In the genomic region with DNA sequence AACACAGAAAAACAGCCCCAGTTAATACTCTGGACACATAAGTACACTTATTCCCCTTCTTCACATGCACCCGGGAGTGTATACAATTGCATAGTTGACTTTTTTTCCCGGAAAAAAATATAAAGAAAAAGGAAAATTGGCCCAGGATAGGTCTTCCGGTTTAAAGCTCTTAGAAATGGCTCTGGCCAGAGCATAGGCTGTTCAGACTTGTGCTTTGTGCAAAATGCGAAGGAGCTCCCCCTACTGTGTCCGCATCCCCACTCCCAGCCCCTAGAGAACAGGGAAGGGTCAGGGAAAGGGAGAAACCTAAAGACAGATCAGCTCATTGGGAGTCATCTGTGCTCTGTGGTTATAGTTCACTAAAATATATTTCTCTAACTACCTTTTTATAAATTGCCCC, we compare ENCODE assay signal across 1 cellular context.
TF ChIP-seq lines count a peak whose summit lies in the region.

No MANE protein-coding gene starts in this region.

TF ChIP-seq in SK-N-SH, 30 proteins besides CTCF, POLR2A, EP300 and RAD21:
- TF ChIP-seq ELF1 (IDR thresholded peaks at IDR 0.05) (no peak), CHD2 (IDR thresholded peaks at IDR 0.05; ENCODE audit: low read length, partially characterized antibody) (peak; percentile 9), SMC3 (IDR thresholded peaks at IDR 0.05; ENCODE audit: low read depth, low read length) (peak; percentile 51; the same call in 1 of the 2 replicates)
